29 cellular contexts compared by ENCODE assay signal in the genomic region with DNA sequence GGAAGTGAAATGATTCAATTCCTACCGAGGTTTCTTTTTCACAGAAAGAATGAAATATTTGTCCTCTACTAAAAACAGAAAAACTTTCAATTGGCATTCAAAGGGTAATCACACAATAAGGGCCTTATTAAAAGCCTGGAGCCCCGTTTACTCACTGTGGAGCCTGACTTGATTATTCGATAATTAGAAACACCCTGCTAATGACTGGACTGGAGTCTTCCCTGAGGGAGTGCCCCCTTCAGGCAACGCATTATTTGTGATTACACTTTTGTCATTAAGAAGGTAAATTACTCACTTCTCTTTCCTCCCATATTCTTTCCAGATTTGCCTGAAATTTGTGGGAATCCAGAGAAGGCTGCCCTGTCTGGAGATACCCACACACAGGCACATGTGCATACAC.
DNase-seq lines count a peak whose midpoint lies in the region; ATAC-seq, FAIRE-seq and TF ChIP-seq lines count a peak whose summit lies in the region.
"Had no signal": no experiment of that assay in that cellular context is flagged by ENCODE, and none has a peak within 500 bp of the region (broad histone marks: within the 10 kb centered on the region; RNA-seq: fewer than 3 reads in every experiment).

No MANE protein-coding gene starts in this region.

- no peaks in the 10 kb centered on the region for H3K27me3 ChIP-seq in left ventricle myocardium inferior (ENCODE audit: low read depth)
- H3K27me3 ChIP-seq in lower lobe of right lung (ENCODE audit: low read depth), result no peaks in the 10 kb centered on the region
- H3K27me3 ChIP-seq: right lobe of liver, suprapubic skin had no signal

- H3K4me1 Mint-ChIP-seq in Calu3 (ENCODE audit: low read depth, unreplicated experiment), result peaks cover 10% of the 10 kb centered on the region
- H3K4me1 Mint-ChIP-seq: activated naive CD8-positive, alpha-beta T cell treated with anti-CD3 and anti-CD28 coated beads for 36 hours; stimulated activated naive B cell treated with anti-CD40 and anti-IgM and Interleukin-4, amounts not matched to agents 10 μg/mL and 1 μg/mL and 100 μg/mL, for 72 hours had no signal

- no TSS peak for BruUV-seq in Calu3 (replicated peaks; lab: Mats Ljungman, UMichigan)

- FAIRE-seq in TTC549 (lab: Jason Lieb, UNC), result peak; percentile 20
- FAIRE-seq: HTR-8/SVneo, K562, keratinocyte had no signal

- no peaks in the 10 kb centered on the region for H3K36me3 ChIP-seq in left ventricle myocardium inferior
- no peaks in the 10 kb centered on the region for H3K36me3 ChIP-seq in lower lobe of right lung
- H3K36me3 ChIP-seq: right lobe of liver, suprapubic skin had no signal

- H3K9me3 Mint-ChIP-seq in Calu3 (ENCODE audit: low read depth, unreplicated experiment), result no peaks in the 10 kb centered on the region
- H3K9me3 Mint-ChIP-seq: activated naive CD8-positive, alpha-beta T cell treated with anti-CD3 and anti-CD28 coated beads for 36 hours; CD4-positive, alpha-beta T cell; nephron progenitor cell; stimulated activated naive B cell treated with anti-CD40 and anti-IgM and Interleukin-4, amounts not matched to agents 10 μg/mL and 1 μg/mL and 100 μg/mL, for 72 hours had no signal

- H3K27me3 Mint-ChIP-seq in Calu3 (ENCODE audit: unreplicated experiment), result peaks cover 91% of the 10 kb centered on the region
- H3K27me3 Mint-ChIP-seq: activated naive CD8-positive, alpha-beta T cell treated with anti-CD3 and anti-CD28 coated beads for 36 hours; CD4-positive, alpha-beta T cell had no signal

- no peak overlapping the region for H3K4me3 Mint-ChIP-seq in Calu3 (ENCODE audit: low read depth, unreplicated experiment)
- H3K4me3 Mint-ChIP-seq: activated naive CD8-positive, alpha-beta T cell treated with anti-CD3 and anti-CD28 coated beads for 36 hours; CD4-positive, alpha-beta T cell; nephron progenitor cell; stimulated activated naive B cell treated with anti-CD40 and anti-IgM and Interleukin-4, amounts not matched to agents 10 μg/mL and 1 μg/mL and 100 μg/mL, for 72 hours had no signal

- peaks cover 27% of the 10 kb centered on the region for H3K4me1 ChIP-seq in left ventricle myocardium inferior
- H3K4me1 ChIP-seq in lower lobe of right lung, result peaks cover 4% of the 10 kb centered on the region
- H3K4me1 ChIP-seq: right lobe of liver had no signal

- DNase-seq in left ventricle myocardium inferior, result no peak
- no peak for DNase-seq in left cardiac atrium
- DNase-seq in lower lobe of right lung, result no peak
- DNase-seq in coronary artery (ENCODE audit: low spot score), result no peak
- no peak for DNase-seq in HCEC 1CT
- DNase-seq in activated CD8-positive, alpha-beta memory T cell treated with anti-CD3 and anti-CD28 coated beads for 24 hours, result no peak
- DNase-seq in Calu3, result no peak
- DNase-seq: 8988T; activated CD4-positive, alpha-beta T cell treated with anti-CD3 and anti-CD28 coated beads for 4 hours; activated effector memory CD4-positive, alpha-beta T cell treated with anti-CD3 and anti-CD28 coated beads, Interleukin-2, amount 50 U/mL, for 16 hours; activated naive CD8-positive, alpha-beta T cell treated with anti-CD3 and anti-CD28 coated beads for 36 hours; aorta; CD4-positive, alpha-beta T cell; DMS53; dorsolateral prefrontal cortex; GF-D8; NCI-H1417; NCI-H345; NCI-H774; nephron progenitor cell; right lobe of liver; stimulated activated CD4-positive, alpha-beta T cell treated with anti-CD3 and anti-CD28 coated beads, Interleukin-4, amount 100 ng/mL, for 4 hours; stimulated activated naive B cell treated with anti-CD40 and anti-IgM and Interleukin-4, amounts not matched to agents 10 μg/mL and 1 μg/mL and 100 μg/mL, for 72 hours had no signal

- no peaks in the 10 kb centered on the region for H3K36me3 Mint-ChIP-seq in Calu3 (ENCODE audit: insufficient read depth, unreplicated experiment)
- H3K36me3 Mint-ChIP-seq: activated naive CD8-positive, alpha-beta T cell treated with anti-CD3 and anti-CD28 coated beads for 36 hours; stimulated activated naive B cell treated with anti-CD40 and anti-IgM and Interleukin-4, amounts not matched to agents 10 μg/mL and 1 μg/mL and 100 μg/mL, for 72 hours had no signal

- H3K27ac Mint-ChIP-seq in Calu3 (ENCODE audit: unreplicated experiment), result no peak overlapping the region
- H3K27ac Mint-ChIP-seq: activated naive CD8-positive, alpha-beta T cell treated with anti-CD3 and anti-CD28 coated beads for 36 hours; CD4-positive, alpha-beta T cell; stimulated activated naive B cell treated with anti-CD40 and anti-IgM and Interleukin-4, amounts not matched to agents 10 μg/mL and 1 μg/mL and 100 μg/mL, for 72 hours had no signal

- H3K9me3 ChIP-seq in left ventricle myocardium inferior (replicated peaks), result no peaks in the 10 kb centered on the region
- H3K9me3 ChIP-seq in lower lobe of right lung, result no peaks in the 10 kb centered on the region
- H3K9me3 ChIP-seq: right lobe of liver, suprapubic skin had no signal

- CTCF ChIA-PET in Calu3 (lab: Charles Lee), result no interaction called here

- intact Hi-C loops in left ventricle myocardium inferior (cut with micrococcal nuclease), result no loop called here
- intact Hi-C loops in left cardiac atrium (cut with DNase I), result no loop called here
- intact Hi-C loops in lower lobe of right lung (cut with DNase I), result no loop called here
- intact Hi-C loops in Calu3 (cut with micrococcal nuclease; ENCODE audit: unreplicated experiment), result no loop called here

- TF ChIP-seq CTCF in left ventricle myocardium inferior (IDR thresholded peaks at IDR 0.05; ENCODE audit: borderline replicate concordance) (no peak), lower lobe of right lung (IDR thresholded peaks at IDR 0.05) (no peak), coronary artery (IDR thresholded peaks at IDR 0.05) (no peak), Calu3 (IDR thresholded peaks at IDR 0.05; ENCODE audit: unreplicated experiment) (no peak)

- peak overlapping the region; percentile 79 for H3K27ac ChIP-seq in left ventricle myocardium inferior (replicated peaks)
- peak overlapping the region; percentile 42 for H3K27ac ChIP-seq in lower lobe of right lung
- H3K27ac ChIP-seq in coronary artery, result peak overlapping the region in 1 of 2 donors; percentile 5
- H3K27ac ChIP-seq: dorsolateral prefrontal cortex, right lobe of liver, suprapubic skin, VCaP had no signal

- no peak overlapping the region for H3K4me3 ChIP-seq in left ventricle myocardium inferior
- no peak overlapping the region for H3K4me3 ChIP-seq in lower lobe of right lung
- H3K4me3 ChIP-seq in coronary artery, result no peak overlapping the region
- H3K4me3 ChIP-seq: dorsolateral prefrontal cortex, K562, right lobe of liver, suprapubic skin had no signal

- ATAC-seq in left cardiac atrium (no peak), lower lobe of right lung (no peak)
- ATAC-seq: K562; right lobe of liver; stimulated activated naive B cell treated with anti-CD40 and anti-IgM and Interleukin-4, amounts not matched to agents 10 μg/mL and 1 μg/mL and 100 μg/mL, for 72 hours had no signal
